In genomic region chr19:50258918-50259372, GRCh38 we compare ENCODE assay signal across 10 cellular contexts. TPM values are rescaled to one million over a fixed set of nuclear protein-coding genes. Genes with fewer than 3 reads are reported as not detected.
DNase-seq lines count a peak whose midpoint lies in the region; ATAC-seq, FAIRE-seq and TF ChIP-seq lines count a peak whose summit lies in the region.
"Had no signal": no experiment of that assay in that cellular context is flagged by ENCODE, and none has a peak within 500 bp of the region (broad histone marks: within the 10 kb centered on the region; RNA-seq: fewer than 3 reads in every experiment).

No MANE protein-coding gene starts in this region.

- H3K4me3 ChIP-seq in AG04449 (ENCODE audit: low read depth, low read length) (no peak overlapping the region), SK-N-SH (ENCODE audit: low read depth in 2 of 2, low read length in 1 of 2) (peak overlapping the region in 1 of 2 experiments; percentile 40; a peak in 1 of 4 replicates), liver (ENCODE audit: low read depth in 1 of 3, low read length in 3 of 3) (no peak overlapping the region)

- peaks cover 46% of the 10 kb centered on the region for H3K9me3 Mint-ChIP-seq in endothelial cell (ENCODE audit: unreplicated experiment)
- H3K9me3 Mint-ChIP-seq in stimulated activated memory B cell treated with anti-CD40 and anti-IgM and Interleukin-4, amounts not matched to agents 10 μg/mL and 1 μg/mL and 100 μg/mL, for 72 hours: peaks cover 10% of the 10 kb centered on the region

- TF ChIP-seq CTCF in AG04449 (IDR thresholded peaks at IDR 0.05; ENCODE audit: insufficient read depth, low read length, missing control alignments) (peak; percentile 11), SK-N-SH (IDR thresholded peaks at IDR 0.05) (peak; percentile 65), liver (IDR thresholded peaks at IDR 0.05; ENCODE audit: low read depth, low read length, missing input control) (peak; percentile 57), endothelial cell (IDR thresholded peaks at IDR 0.05; ENCODE audit: unreplicated experiment) (no peak)

- POLR2A ChIA-PET in AG04449 (lab: Yijun Ruan, JAX): no interaction called here
- POLR2A ChIA-PET in SK-N-SH (lab: Yijun Ruan, JAX): no interaction called here

- no peaks in the 10 kb centered on the region for H3K79me2 ChIP-seq in SK-N-SH (ENCODE audit: insufficient read depth)

- no peaks in the 10 kb centered on the region for H3K36me3 ChIP-seq in SK-N-SH (replicated peaks in 1 of 2; ENCODE audit: control insufficient read depth in 1 of 2, insufficient read depth in 2 of 2, low read length in 1 of 2)
- peaks cover 10 to 53% (median 18%) of the 10 kb centered on the region in 4 donors for H3K36me3 ChIP-seq in liver (ENCODE audit: control insufficient read depth in 4 of 4, insufficient read depth in 3 of 4, low read depth in 1 of 4, low read length in 3 of 4)

- no peak overlapping the region for H3K27ac Mint-ChIP-seq in endothelial cell (ENCODE audit: unreplicated experiment)
- H3K27ac Mint-ChIP-seq in stimulated activated memory B cell treated with anti-CD40 and anti-IgM and Interleukin-4, amounts not matched to agents 10 μg/mL and 1 μg/mL and 100 μg/mL, for 72 hours: no peak overlapping the region

- no peak for DNase-seq in AG04449 (ENCODE audit: low read depth, low spot score)
- no peak for DNase-seq in GM12891 (ENCODE audit: insufficient read length, low spot score)
- DNase-seq in SK-N-SH: peak; percentile 71
- DNase-seq in activated effector memory CD4-positive, alpha-beta T cell treated with anti-CD3 and anti-CD28 coated beads, Interleukin-2, amount 50 U/mL, for 16 hours: no peak
- no peak for DNase-seq in endothelial cell (ENCODE audit: low spot score)
- DNase-seq: SW 1271 had no signal

- no peaks in the 10 kb centered on the region for H4K20me1 ChIP-seq in SK-N-SH (ENCODE audit: insufficient read depth)

- H3K27ac ChIP-seq in SK-N-SH (ENCODE audit: low read depth in 2 of 2, low read length in 1 of 2): no peak overlapping the region
- no peak overlapping the region for H3K27ac ChIP-seq in liver (ENCODE audit: low read depth in 1 of 2, low read length in 2 of 2)

- H3K9me3 ChIP-seq in SK-N-SH (no peaks in the 10 kb centered on the region), liver (ENCODE audit: control insufficient read depth in 4 of 4, low read length in 3 of 4) (no peaks in the 10 kb centered on the region)

- no peaks in the 10 kb centered on the region for H3K4me1 Mint-ChIP-seq in endothelial cell (ENCODE audit: unreplicated experiment)
- no peaks in the 10 kb centered on the region for H3K4me1 Mint-ChIP-seq in stimulated activated memory B cell treated with anti-CD40 and anti-IgM and Interleukin-4, amounts not matched to agents 10 μg/mL and 1 μg/mL and 100 μg/mL, for 72 hours

- 38% methylated on average over 11 of the region's 25 CpGs for WGBS in SK-N-SH (ENCODE audit: low lambda C conversion rate)
- 67% methylated on average over 25 of the region's 25 CpGs for WGBS in liver

- no peaks in the 10 kb centered on the region for H3F3A ChIP-seq in SK-N-SH (replicated peaks; ENCODE audit: insufficient read depth)

- peaks cover 5% of the 10 kb centered on the region; the same call in 1 of the 2 replicates for H3K27me3 ChIP-seq in SK-N-SH (ENCODE audit: insufficient read depth)
- no peaks in the 10 kb centered on the region for H3K27me3 ChIP-seq in liver (ENCODE audit: control insufficient read depth in 4 of 4, insufficient read depth in 4 of 4, low read length in 3 of 4)

- CTCF ChIA-PET in AG04449 (lab: Yijun Ruan, JAX) (no interaction called here), SK-N-SH (lab: Yijun Ruan, JAX) (interaction anchor here (0.9 to 2.8 kb wide), 14 partner anchors 9 to 298 kb away, joined by 3 to 9 read pairs (median 3); partner anchors contain the start of gene KCNC3)

- H3K9ac ChIP-seq in SK-N-SH: no peak overlapping the region
- H3K9ac ChIP-seq in liver (ENCODE audit: low read depth in 1 of 2, low read length in 2 of 2): no peak overlapping the region

- no peak overlapping the region for H2AFZ ChIP-seq in SK-N-SH (ENCODE audit: low read depth)

- no peak for FAIRE-seq in GM12891 (lab: Jason Lieb, UNC)

- TF ChIP-seq EP300 in SK-N-SH (IDR thresholded peaks at IDR 0.05; ENCODE audit: borderline replicate concordance in 1 of 2, low read depth in 1 of 2, low read length in 1 of 2): no peak

- peaks cover 9% of the 10 kb centered on the region for H3K36me3 Mint-ChIP-seq in endothelial cell (ENCODE audit: low read depth, unreplicated experiment)
- H3K36me3 Mint-ChIP-seq in stimulated activated memory B cell treated with anti-CD40 and anti-IgM and Interleukin-4, amounts not matched to agents 10 μg/mL and 1 μg/mL and 100 μg/mL, for 72 hours: no peaks in the 10 kb centered on the region

- H3K4me3 Mint-ChIP-seq in endothelial cell (ENCODE audit: unreplicated experiment): no peak overlapping the region
- H3K4me3 Mint-ChIP-seq in stimulated activated memory B cell treated with anti-CD40 and anti-IgM and Interleukin-4, amounts not matched to agents 10 μg/mL and 1 μg/mL and 100 μg/mL, for 72 hours: no peak overlapping the region

- no peak overlapping the region for H3K4me2 ChIP-seq in SK-N-SH

- H3K4me1 ChIP-seq in SK-N-SH (ENCODE audit: control insufficient read depth in 1 of 2, insufficient read depth in 2 of 2, low read depth in 1 of 2, low read length in 1 of 2) (no peaks in the 10 kb centered on the region), liver (ENCODE audit: control insufficient read depth in 4 of 4, insufficient read depth in 4 of 4, low read length in 3 of 4) (no peaks in the 10 kb centered on the region)

- no peaks in the 10 kb centered on the region for H3K9me2 ChIP-seq in SK-N-SH

- no peak for TF ChIP-seq POLR2A in GM12891 (IDR thresholded peaks at IDR 0.05; ENCODE audit: low read depth, low read length)

- peaks cover 14% of the 10 kb centered on the region for H3K27me3 Mint-ChIP-seq in endothelial cell (ENCODE audit: unreplicated experiment)
- peaks cover 48% of the 10 kb centered on the region for H3K27me3 Mint-ChIP-seq in stimulated activated memory B cell treated with anti-CD40 and anti-IgM and Interleukin-4, amounts not matched to agents 10 μg/mL and 1 μg/mL and 100 μg/mL, for 72 hours

- TF ChIP-seq RAD21 in SK-N-SH (IDR thresholded peaks at IDR 0.05; ENCODE audit: low read length): no peak
- peak; percentile 71 to 77 for TF ChIP-seq RAD21 in liver (IDR thresholded peaks at IDR 0.05)

- ATAC-seq in GM19328 (IDR thresholded peaks at IDR 0.05; ENCODE audit: unreplicated experiment): no peak
- ATAC-seq in stimulated activated memory B cell treated with anti-CD40 and anti-IgM and Interleukin-4, amounts not matched to agents 10 μg/mL and 1 μg/mL and 100 μg/mL, for 72 hours: no peak

TF ChIP-seq in GM12891, 5 proteins besides CTCF, POLR2A, EP300 and RAD21:
- TF ChIP-seq SPI1 (IDR thresholded peaks at IDR 0.05; ENCODE audit: low read depth, low read length) (0 out of 2 replicates have a peak, but pooled peaks have one; percentile 3), PAX5 (IDR thresholded peaks at IDR 0.05; ENCODE audit: insufficient read depth, low read length, severe bottlenecking) (no peak)

TF ChIP-seq in SK-N-SH, 30 proteins besides CTCF, POLR2A, EP300 and RAD21:
- TF ChIP-seq, protein P1, sequence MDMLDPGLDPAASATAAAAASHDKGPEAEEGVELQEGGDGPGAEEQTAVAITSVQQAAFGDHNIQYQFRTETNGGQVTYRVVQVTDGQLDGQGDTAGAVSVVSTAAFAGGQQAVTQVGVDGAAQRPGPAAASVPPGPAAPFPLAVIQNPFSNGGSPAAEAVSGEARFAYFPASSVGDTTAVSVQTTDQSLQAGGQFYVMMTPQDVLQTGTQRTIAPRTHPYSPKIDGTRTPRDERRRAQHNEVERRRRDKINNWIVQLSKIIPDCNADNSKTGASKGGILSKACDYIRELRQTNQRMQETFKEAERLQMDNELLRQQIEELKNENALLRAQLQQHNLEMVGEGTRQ (IDR thresholded peaks at IDR 0.05; ENCODE audit: borderline replicate concordance, low read depth, low read length): no peak
- no peak for TF ChIP-seq MAX (IDR thresholded peaks at IDR 0.05; ENCODE audit: low read depth)
- no peak for TF ChIP-seq FOXJ3 (CRISPR knock-in tag; IDR thresholded peaks at IDR 0.05)
- no peak for TF ChIP-seq NRF1 (IDR thresholded peaks at IDR 0.05; ENCODE audit: low read depth, low read length)
- TF ChIP-seq FOSL2 (IDR thresholded peaks at IDR 0.05; ENCODE audit: borderline replicate concordance, low read depth): no peak
- TF ChIP-seq CHD2 (IDR thresholded peaks at IDR 0.05; ENCODE audit: low read length, partially characterized antibody): no peak

TF ChIP-seq in liver, 16 proteins besides CTCF, POLR2A, EP300 and RAD21 (continues in another document):
- no peak for TF ChIP-seq MAX (IDR thresholded peaks at IDR 0.05)
- TF ChIP-seq HNF4G (IDR thresholded peaks at IDR 0.05): no peak
- TF ChIP-seq JUND (IDR thresholded peaks at IDR 0.05): no peak
- no peak for TF ChIP-seq ATF3 (IDR thresholded peaks at IDR 0.05)
- TF ChIP-seq FOXA1 (IDR thresholded peaks at IDR 0.05): no peak
- no peak for TF ChIP-seq SP1 (IDR thresholded peaks at IDR 0.05)
- TF ChIP-seq YY1 (IDR thresholded peaks at IDR 0.05): no peak
- no peak for TF ChIP-seq RXRA (IDR thresholded peaks at IDR 0.05)

RNA-seq across cellular contexts. Expression of gene MYH14, which starts 55.5 kb away (rescaled TPM):
- 0.21 TPM for polyA plus RNA-seq in GM12891 (2012; ENCODE audit: low read depth, missing spikeins)
- polyA plus RNA-seq in SK-N-SH (2012; rRNA removed) (0.02 TPM in 1 of 2 replicates, not detected in the other), liver (10 to 100 TPM; 23.4 to 37.5 TPM)
- polyA plus RNA-seq in SK-N-SH (2012; cell fraction: cytosol; rRNA removed): 0.01 TPM in 1 of 2 replicates, not detected in the other
- 0.01 TPM in 1 of 2 replicates, not detected in the other for polyA plus RNA-seq in SK-N-SH (2012; cell fraction: nucleus; rRNA removed)
- total RNA-seq in liver (10 to 100 TPM; 12.4 to 27.7 TPM), endothelial cell (ENCODE audit: unreplicated experiment) (not detected)
- total RNA-seq: mononuclear cell had no signal

Comparison
In these comparisons a context has a peak if more than half of its experiments do, and no peak if none do; other contexts are left out.
1. RNA of gene MYH14, which starts 55.5 kb away (total RNA-seq): 12.4 to 27.7 TPM in liver; not detected in endothelial cell (single experiment); every median in the first group is over 10 times any median in the second.